ENCODE assay signal across 12 cellular contexts in the genomic region with DNA sequence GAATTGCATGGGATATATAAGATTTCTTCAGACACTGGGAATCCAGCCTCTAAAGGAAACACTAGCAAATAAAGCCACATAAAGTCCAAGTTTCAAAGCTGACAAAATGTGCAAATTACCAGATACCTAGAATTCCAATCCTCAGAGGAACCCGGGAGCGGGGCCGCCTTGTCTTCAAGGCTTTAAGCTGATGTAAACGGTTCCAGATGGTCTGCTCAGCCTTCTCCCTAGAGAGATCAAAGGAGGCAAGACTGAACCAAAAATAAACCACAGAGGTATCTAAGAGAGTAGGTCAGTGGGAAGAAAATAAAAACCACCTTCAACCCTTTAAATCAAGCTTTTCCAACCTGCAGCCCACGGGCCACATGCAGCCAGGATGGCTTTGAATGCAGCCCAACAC. TPM values are rescaled to one million over a fixed set of nuclear protein-coding genes. Genes with fewer than 3 reads are reported as not detected.
DNase-seq lines count a peak whose midpoint lies in the region; ATAC-seq and TF ChIP-seq lines count a peak whose summit lies in the region.
"Had no signal": no experiment of that assay in that cellular context is flagged by ENCODE, and none has a peak within 500 bp of the region (broad histone marks: within the 10 kb centered on the region; RNA-seq: fewer than 3 reads in every experiment).

No MANE protein-coding gene starts in this region.

- peaks cover 21% of the 10 kb centered on the region for H4K20me1 ChIP-seq in BLaER1

- 0 out of 2 replicates have a peak overlapping the region, but pooled peaks have one; percentile 41 for H3K9ac ChIP-seq in BLaER1

- H3K4me2 ChIP-seq in BLaER1 = peak overlapping the region; percentile 78

- H3K27ac Mint-ChIP-seq in chondrocyte (ENCODE audit: unreplicated experiment) (peak overlapping the region; percentile 58), nephron progenitor cell (peak overlapping the region; percentile 35)

- CTCF ChIA-PET in GM10248 (lab: Yijun Ruan, JAX) = interaction anchor here (1.5 to 1.7 kb wide), 2 partner anchors 15 to 16 kb away, joined by 4 to 5 read pairs; no protein-coding TSS in a partner anchor

- H3K27ac ChIP-seq in BLaER1 = peak overlapping the region; percentile 44

- no peaks in the 10 kb centered on the region for H3K27me3 ChIP-seq in BLaER1

- peaks cover 12% of the 10 kb centered on the region; the same call in 1 of the 2 replicates for H3K9me3 ChIP-seq in BLaER1

- H3K36me3 ChIP-seq in BLaER1 = peaks cover 84% of the 10 kb centered on the region

- H3K27me3 Mint-ChIP-seq in chondrocyte (ENCODE audit: low read depth) = no peaks in the 10 kb centered on the region
- no peaks in the 10 kb centered on the region for H3K27me3 Mint-ChIP-seq in nephron progenitor cell (ENCODE audit: low read depth, poor library complexity)

- peaks cover 34% of the 10 kb centered on the region for H3K4me1 ChIP-seq in BLaER1

- no peak for TF ChIP-seq CTCF in chondrocyte (IDR thresholded peaks at IDR 0.05)
- no peak for TF ChIP-seq CTCF in nephron progenitor cell (IDR thresholded peaks at IDR 0.05)
- TF ChIP-seq CTCF in GM10248 (IDR thresholded peaks at IDR 0.05; ENCODE audit: control extremely low read depth, extremely low read depth, low read depth, missing control alignments) = no peak

- H3K4me1 Mint-ChIP-seq in chondrocyte (ENCODE audit: low read depth) (peaks cover 17% of the 10 kb centered on the region), nephron progenitor cell (peaks cover 14% of the 10 kb centered on the region)

- H3K4me3 ChIP-seq in BLaER1 = no peak overlapping the region
- H3K4me3 ChIP-seq: K562 had no signal

- H3K9me3 Mint-ChIP-seq in chondrocyte (ENCODE audit: low read depth) (no peaks in the 10 kb centered on the region), nephron progenitor cell (peaks cover 14% of the 10 kb centered on the region)

- H3K36me3 Mint-ChIP-seq in chondrocyte (ENCODE audit: low read depth) (peaks cover 24% of the 10 kb centered on the region), nephron progenitor cell (ENCODE audit: low read depth) (peaks cover 76% of the 10 kb centered on the region)

- H3K4me3 Mint-ChIP-seq in chondrocyte (ENCODE audit: unreplicated experiment) (no peak overlapping the region), nephron progenitor cell (peak overlapping the region; percentile 16)

- DNase-seq in NCI-H2171 treated with DMSO at 0.1 percent for 48 hours (lab: John Stamatoyannopoulos, UW) (peak; percentile 95), chondrocyte (ENCODE audit: low spot score) (no peak), nephron progenitor cell (peak; percentile 29), GM10248 (ENCODE audit: extremely low spot score) (no peak), COR-L47 (lab: John Stamatoyannopoulos, UW) (no peak)
- DNase-seq in activated CD4-positive, CD25-positive, alpha-beta regulatory T cell (lab: John Stamatoyannopoulos, UW) = no peak
- DNase-seq: activated CD4-positive, alpha-beta T cell treated with anti-CD3 and anti-CD28 coated beads, Interleukin-2, amount 50 U/mL, for 48 hours; activated gamma-delta T cell; NCI-H510A had no signal

- POLR2A ChIA-PET in GM10248 (lab: Yijun Ruan, JAX) = no interaction called here

- ATAC-seq in GM21737 (IDR thresholded peaks at IDR 0.05; ENCODE audit: unreplicated experiment) = no peak
- ATAC-seq: K562 had no signal

RNA-seq across cellular contexts. Expression of a gene that starts 9.3 kb away (rescaled TPM):
- 21.7 to 28.3 TPM (median 26.1 TPM) in 3 replicates for total RNA-seq in chondrocyte

RNA-seq across cellular contexts. Expression of a gene that starts 51.5 kb away (rescaled TPM):
- total RNA-seq in chondrocyte = 22.3 to 68.1 TPM (median 63.3 TPM) in 3 replicates

Comparison
In these comparisons a context has a peak if more than half of its experiments do, and no peak if none do; other contexts are left out.
1. DNase-seq: peak in NCI-H2171 treated with DMSO at 0.1 percent for 48 hours (single experiment) and nephron progenitor cell (single experiment); none in chondrocyte (single experiment), activated CD4-positive, CD25-positive, alpha-beta regulatory T cell (0 of 4), GM10248 (single experiment) and COR-L47 (single experiment).